8 cellular contexts compared by ENCODE assay signal in genomic region chr2:54457326-54458023, GRCh38. TPM values are rescaled to one million over a fixed set of nuclear protein-coding genes. Genes with fewer than 3 reads are reported as not detected.
DNase-seq lines count a peak whose midpoint lies in the region; ATAC-seq and TF ChIP-seq lines count a peak whose summit lies in the region.

No MANE protein-coding gene starts in this region.

- peaks cover 20% of the 10 kb centered on the region for H3K4me1 Mint-ChIP-seq in activated T-cell treated with anti-CD3 and anti-CD28 coated beads, Interleukin-2, amount 50 U/mL, for 24 hours (ENCODE audit: low read depth)

- TF ChIP-seq CTCF in GM12864 (IDR thresholded peaks at IDR 0.05; ENCODE audit: low read depth, low read length, missing control alignments), result no peak

- no peak for DNase-seq in GM12864 (ENCODE audit: low read depth)
- peak; percentile 72 for DNase-seq in NCI-H146 (lab: John Stamatoyannopoulos, UW)
- peak; percentile 47 for DNase-seq in activated T-cell treated with anti-CD3 and anti-CD28 coated beads, Interleukin-2, amount 50 U/mL, for 24 hours
- peak; percentile 58 for DNase-seq in globus pallidus (ENCODE audit: low spot score)
- peak; percentile 52 for DNase-seq in occipital lobe (lab: John Stamatoyannopoulos, UW)

- no peak for ATAC-seq in HG02623 (IDR thresholded peaks at IDR 0.05; ENCODE audit: unreplicated experiment)
- ATAC-seq in GM18907 (IDR thresholded peaks at IDR 0.05; ENCODE audit: unreplicated experiment), result no peak
- ATAC-seq in GM21529 (IDR thresholded peaks at IDR 0.05; ENCODE audit: unreplicated experiment), result no peak

- H3K4me3 Mint-ChIP-seq in activated T-cell treated with anti-CD3 and anti-CD28 coated beads, Interleukin-2, amount 50 U/mL, for 24 hours, result peak overlapping the region; percentile 80

- no peaks in the 10 kb centered on the region for H3K9me3 Mint-ChIP-seq in activated T-cell treated with anti-CD3 and anti-CD28 coated beads, Interleukin-2, amount 50 U/mL, for 24 hours

- no peaks in the 10 kb centered on the region for H3K36me3 Mint-ChIP-seq in activated T-cell treated with anti-CD3 and anti-CD28 coated beads, Interleukin-2, amount 50 U/mL, for 24 hours (ENCODE audit: low read depth)

- H3K27ac Mint-ChIP-seq in activated T-cell treated with anti-CD3 and anti-CD28 coated beads, Interleukin-2, amount 50 U/mL, for 24 hours, result no peak overlapping the region

- H3K27me3 Mint-ChIP-seq in activated T-cell treated with anti-CD3 and anti-CD28 coated beads, Interleukin-2, amount 50 U/mL, for 24 hours, result peaks cover 72% of the 10 kb centered on the region

- peak overlapping the region; percentile 49 for H3K4me3 ChIP-seq in GM12864 (ENCODE audit: low read depth, low read length)

RNA-seq across cellular contexts. Expression of gene SPTBN1, which starts 1.3 kb away (rescaled TPM):
- 501 TPM for total RNA-seq in occipital lobe
